Comparison of ENCODE assay signal across 1 cellular context in genomic region chr1:100322436-100323211, GRCh38.
A peak's percentile ranks its signal among the peaks of the same experiment; 100 is the strongest.
TF ChIP-seq lines count a peak whose summit lies in the region.

No MANE protein-coding gene starts in this region.

TF ChIP-seq in liver, 16 proteins besides CTCF, POLR2A, EP300 and RAD21 (continued from another document):
- TF ChIP-seq ZBTB33 (IDR thresholded peaks at IDR 0.05) (peak; percentile 13), TAF1 (conservative IDR thresholded peaks at IDR 0.05) (no peak), EGR1 (IDR thresholded peaks at IDR 0.05; ENCODE audit: low read depth in 2 of 2) (no peak), YY1 (IDR thresholded peaks at IDR 0.05) (no peak)
